Comparison of ENCODE assay signal across 13 cellular contexts in genomic region chr10:77738496-77739158, GRCh38.
"Had no signal": no experiment of that assay in that cellular context is flagged by ENCODE, and none has a peak within 500 bp of the region (broad histone marks: within the 10 kb centered on the region; RNA-seq: fewer than 3 reads in every experiment).

No MANE protein-coding gene starts in this region.

- H3K4me2 ChIP-seq: hepatocyte had no signal

- H3K36me3 ChIP-seq: right atrium auricular region, tibial nerve had no signal

- H3K79me2 ChIP-seq: hepatocyte had no signal

- H2AFZ ChIP-seq: hepatocyte had no signal

- H3K27me3 ChIP-seq: hepatocyte, right atrium auricular region, tibial nerve had no signal

- FAIRE-seq: TTC549 had no signal

- DNase-seq: activated B cell treated with CpG ODN at 0.5 μM for 24 hours; activated CD4-positive, alpha-beta T cell treated with anti-CD3 and anti-CD28 coated beads, Interleukin-2, amount 50 U/mL, for 1 hour; activated effector memory CD4-positive, alpha-beta T cell treated with anti-CD3 and anti-CD28 coated beads, Interleukin-2, amount 50 U/mL, for 16 hours; activated T-cell treated with anti-CD3 and anti-CD28 coated beads, Interleukin-2, amount 50 U/mL, for 1 hour; anterior cingulate cortex; left ventricle myocardium superior; stimulated activated CD4-positive, alpha-beta T cell treated with anti-CD3 and anti-CD28 coated beads, Interleukin-1b, Interleukin-23, amount 100 ng/mL, for 48 hours; T-helper 17 cell had no signal

- H3K4me3 ChIP-seq: hepatocyte, right atrium auricular region, tibial nerve had no signal

- ATAC-seq: left ventricle myocardium superior; stimulated activated memory B cell treated with anti-CD40 and anti-IgM and Interleukin-4, amounts not matched to agents 10 μg/mL and 1 μg/mL and 100 μg/mL, for 72 hours; T-helper 17 cell had no signal

- H3K27ac ChIP-seq: hepatocyte, right atrium auricular region, tibial nerve had no signal

- H3K4me1 ChIP-seq: right atrium auricular region, tibial nerve had no signal
